In the genomic region with DNA sequence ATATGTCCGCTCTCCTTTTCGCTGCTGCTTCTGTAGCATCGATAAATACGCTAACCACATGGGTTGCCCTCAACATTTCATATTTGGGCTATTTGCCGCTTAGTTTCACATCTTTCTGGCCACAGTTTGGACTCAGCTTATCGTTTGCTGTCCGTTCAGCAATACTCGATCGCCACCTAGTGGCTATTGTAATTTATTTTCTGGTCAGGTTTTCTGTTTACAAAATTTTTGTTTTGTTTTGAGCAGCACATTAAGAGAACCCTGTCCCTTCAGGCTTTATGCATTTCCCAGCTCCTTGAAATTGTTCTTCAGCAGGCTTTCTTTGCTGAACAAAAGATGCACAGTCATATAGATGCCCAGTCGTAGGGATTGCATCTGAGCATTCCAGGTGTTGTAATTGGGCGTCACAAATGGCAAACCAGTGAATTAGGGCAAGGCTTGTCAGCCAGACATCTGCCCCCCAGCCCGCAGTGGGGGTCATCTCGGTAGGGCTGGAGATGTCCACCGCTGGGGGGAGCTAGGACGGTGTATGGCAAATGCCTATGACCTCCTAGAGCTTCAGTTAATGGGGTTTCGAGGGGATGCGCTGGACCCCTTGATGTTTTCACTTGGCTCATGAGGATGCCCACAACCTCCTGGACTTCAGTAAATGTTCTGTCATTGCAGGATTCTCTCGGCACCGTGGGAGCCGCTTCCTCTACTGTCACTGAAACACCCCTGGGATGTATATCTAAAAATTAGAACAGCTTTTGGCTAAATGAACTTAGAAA, we compare ENCODE assay signal across 9 cellular contexts. TPM values are rescaled to one million over a fixed set of nuclear protein-coding genes. Genes with fewer than 3 reads are reported as not detected.
A peak's percentile ranks its signal among the peaks of the same experiment; 100 is the strongest.
DNase-seq lines count a peak whose midpoint lies in the region; ATAC-seq and TF ChIP-seq lines count a peak whose summit lies in the region.
"Not testable (repeated sequence)": the region's sequence is repeated elsewhere in the genome, so short reads cannot be mapped to it uniquely, and the experiment has no call there.
"Had no signal": no experiment of that assay in that cellular context is flagged by ENCODE, and none has a peak within 500 bp of the region (broad histone marks: within the 10 kb centered on the region; RNA-seq: fewer than 3 reads in every experiment).

No MANE protein-coding gene starts in this region.

- CTCF ChIA-PET in AG04450 (lab: Charles Lee), result interaction anchor here (0.6 to 1.5 kb wide), 4 partner anchors 21 to 698 kb away, joined by 3 to 5 read pairs (median 4); no protein-coding TSS in a partner anchor
- CTCF ChIA-PET in IMR-90 (lab: Yijun Ruan, JAX), result not testable (repeated sequence)

- in situ Hi-C loops in IMR-90 (cut with MboI; ENCODE audit: low sequenced_read_pairs), result not testable (repeated sequence)

- H4K20me1 ChIP-seq in IMR-90 (ENCODE audit: insufficient read depth, low read length), result not testable (repeated sequence)

- TF ChIP-seq RAD21 in IMR-90 (IDR thresholded peaks at IDR 0.05; ENCODE audit: low read length), result peak; percentile 45

- POLR2A ChIA-PET in AG04450 (lab: Yijun Ruan, JAX); IMR-90 (lab: Charles Lee; ENCODE audit: unreplicated experiment): not testable (repeated sequence)

- H3K27ac ChIP-seq in AG04450 (ENCODE audit: low read depth, low read length); IMR-90 (ENCODE audit: insufficient read depth, low read length); ascending aorta; esophagus squamous epithelium; right lobe of liver: not testable (repeated sequence)

- not testable (repeated sequence) for H3K9me3 ChIP-seq in AG04450 (ENCODE audit: control insufficient read depth, insufficient read depth, low read length); IMR-90 (ENCODE audit: control insufficient read depth, insufficient read depth, low read length); ascending aorta; esophagus squamous epithelium; right lobe of liver

- DNase-seq in AG04450 (ENCODE audit: low read depth, low spot score) (peak; percentile 10), GM04504 (ENCODE audit: low read depth) (peak; percentile 21), IMR-90 (peak; percentile 48), SW480 (ENCODE audit: low spot score) (peak; percentile 51), renal cortical epithelial cell (ENCODE audit: low read depth) (peak; percentile 47)
- DNase-seq in ascending aorta (ENCODE audit: low spot score in 2 of 2); esophagus squamous epithelium (lab: John Stamatoyannopoulos, UW); right lobe of liver: not testable (repeated sequence)

- H3K9ac ChIP-seq in IMR-90 (ENCODE audit: low read depth, low read length), result not testable (repeated sequence)

- not testable (repeated sequence) for H3K4me2 ChIP-seq in IMR-90 (ENCODE audit: low read depth, low read length)

- not testable (repeated sequence) for H2BK5ac ChIP-seq in IMR-90 (ENCODE audit: low read depth, low read length, poor library complexity, severe bottlenecking)

- TF ChIP-seq CTCF in AG04450 (IDR thresholded peaks at IDR 0.05; ENCODE audit: low read depth, low read length) (peak; percentile 53), IMR-90 (conservative IDR thresholded peaks at IDR 0.05; ENCODE audit: low read depth, low read length) (peak; percentile 33; the same call in 1 of the 2 replicates), ascending aorta (IDR thresholded peaks at IDR 0.05) (peak; percentile 15 to 57 (median 36)), esophagus squamous epithelium (IDR thresholded peaks at IDR 0.05) (peak in 5 of 6 experiments; percentile 24 to 66 (median 42)), right lobe of liver (IDR thresholded peaks at IDR 0.05) (peak in 3 of 4 donors; percentile 47 to 54 (median 49))

- BruUV-seq in IMR-90 (replicated peaks; lab: Mats Ljungman, UMichigan), result not testable (repeated sequence)

- H2AK9ac ChIP-seq in IMR-90 (replicated peaks; ENCODE audit: low read depth, low read length, poor library complexity), result not testable (repeated sequence)

- H4K91ac ChIP-seq in IMR-90 (ENCODE audit: insufficient read depth, low read depth, low read length), result not testable (repeated sequence)

- dilution Hi-C loops in IMR-90 (cut with HindIII; ENCODE audit: low sequenced_read_pairs, unreplicated experiment), result not testable (repeated sequence)

- not testable (repeated sequence) for H3K27me3 ChIP-seq in AG04450 (ENCODE audit: control insufficient read depth, insufficient read depth, low read length); IMR-90 (ENCODE audit: control insufficient read depth, insufficient read depth, low read length); ascending aorta; esophagus squamous epithelium; right lobe of liver

- 7% methylated on average over 3 of the region's 20 CpGs; no CpG with 5 or more reads in 1 of the 2 experiments for WGBS in IMR-90 (ENCODE audit: extremely low coverage in 2 of 2, insufficient read length in 1 of 2), 2 experiments
- 22 to 23% methylated on average over 18 to 20 of the region's 20 CpGs for WGBS in esophagus squamous epithelium, 2 donors
- WGBS in right lobe of liver (ENCODE audit: insufficient coverage, low coverage, low lambda C conversion rate, missing lambda C conversion rate), result 6% methylated on average over 17 of the region's 20 CpGs

- ATAC-seq in IMR-90 (ENCODE audit: low read depth) (0 out of 2 replicates have a peak, but pooled peaks have one; percentile 17), right lobe of liver (peak in 1 of 4 donors; percentile 19)

- H3K4ac ChIP-seq in IMR-90 (ENCODE audit: low read depth, low read length), result not testable (repeated sequence)

- not testable (repeated sequence) for H3K79me1 ChIP-seq in IMR-90 (ENCODE audit: low read depth in 1 of 2, low read length in 2 of 2)

- not testable (repeated sequence) for H4K8ac ChIP-seq in IMR-90 (ENCODE audit: low read depth in 2 of 2, low read length in 2 of 2)

- H2BK120ac ChIP-seq in IMR-90 (ENCODE audit: low read depth, low read length), result not testable (repeated sequence)

- not testable (repeated sequence) for H2AK5ac ChIP-seq in IMR-90 (ENCODE audit: low read depth, low read length)

- H4K5ac ChIP-seq in IMR-90 (ENCODE audit: low read depth, low read length), result not testable (repeated sequence)

- H2BK15ac ChIP-seq in IMR-90 (ENCODE audit: low read depth, low read length), result not testable (repeated sequence)

- not testable (repeated sequence) for H3K4me1 ChIP-seq in IMR-90 (ENCODE audit: control insufficient read depth, insufficient read depth, low read length); ascending aorta; esophagus squamous epithelium; right lobe of liver

- not testable (repeated sequence) for TF ChIP-seq POLR2A in IMR-90 (IDR thresholded peaks at IDR 0.05; ENCODE audit: low read depth, low read length); esophagus squamous epithelium (IDR thresholded peaks at IDR 0.05); right lobe of liver (IDR thresholded peaks at IDR 0.05)

- intact Hi-C loops in IMR-90 (cut with micrococcal nuclease) (loop anchor here (5.0 to 10.0 kb wide), 3 partner anchors 216 to 451 kb away; no protein-coding TSS in a partner anchor), ascending aorta (cut with DNase I) (loop anchor here (5.0 kb wide), 2 partner anchors 216 to 351 kb away; no protein-coding TSS in a partner anchor)
- intact Hi-C loops in esophagus squamous epithelium (cut with DNase I); right lobe of liver (cut with DNase I): not testable (repeated sequence)

- H2BK20ac ChIP-seq in IMR-90 (ENCODE audit: low read depth, low read length), result not testable (repeated sequence)

- not testable (repeated sequence) for H3K9me1 ChIP-seq in IMR-90 (ENCODE audit: insufficient read depth, low read length)

- H3K4me3 ChIP-seq in AG04450 (ENCODE audit: low read depth, low read length) (peak overlapping the region; percentile 17; the same call in 1 of the 2 replicates), ascending aorta (peak overlapping the region in 1 of 2 donors; percentile 51), esophagus squamous epithelium (peak overlapping the region in 2 of 4 donors; percentile 11 to 28), right lobe of liver (peak overlapping the region in 2 of 3 donors; percentile 19 to 28)
- not testable (repeated sequence) for H3K4me3 ChIP-seq in IMR-90 (ENCODE audit: insufficient read depth, low read depth, low read length)

- not testable (repeated sequence) for H3K36me3 ChIP-seq in IMR-90 (ENCODE audit: control insufficient read depth, insufficient read depth, low read length); ascending aorta; esophagus squamous epithelium; right lobe of liver

- H3K18ac ChIP-seq in IMR-90 (ENCODE audit: low read depth, low read length), result not testable (repeated sequence)

- not testable (repeated sequence) for H3K23ac ChIP-seq in IMR-90 (ENCODE audit: low read depth, low read length)

- not testable (repeated sequence) for H2AFZ ChIP-seq in IMR-90 (replicated peaks; ENCODE audit: low read length, poor library complexity)

- not testable (repeated sequence) for H3K56ac ChIP-seq in IMR-90 (ENCODE audit: extremely low read depth, insufficient read depth, low read length)

- not testable (repeated sequence) for H3K14ac ChIP-seq in IMR-90 (replicated peaks; ENCODE audit: low read depth, low read length)

RNA-seq across cellular contexts. Expression of gene FRG2C, which starts 20.9 kb away (rescaled TPM):
- polyA plus RNA-seq in AG04450 (2011; rRNA removed), result not detected in 2 replicates
- not detected in 2 replicates for polyA minus RNA-seq in AG04450 (2011; rRNA and poly(A)+ RNA removed)
- not detected in 2 replicates for total RNA-seq in IMR-90 (2012; rRNA removed)
- polyA plus RNA-seq in IMR-90 (2012; rRNA removed), result not detected in 2 replicates
- polyA plus RNA-seq in IMR-90 (2012; cell fraction: cytosol; rRNA removed), result not detected in 2 replicates
- polyA plus RNA-seq in IMR-90 (2012; cell fraction: nucleus; rRNA removed; ENCODE audit: low replicate concordance), result not detected in 2 replicates
- not detected for total RNA-seq in ascending aorta
- not detected for total RNA-seq in esophagus squamous epithelium
- not detected for total RNA-seq in right lobe of liver
- not detected in 2 replicates for total RNA-seq in renal cortical epithelial cell
- total RNA-seq: SJSA1 had no signal
